8 cellular contexts compared by ENCODE assay signal in genomic region chr16:68843482-68844210, GRCh38.
DNase-seq lines count a peak whose midpoint lies in the region; ATAC-seq lines count a peak whose summit lies in the region.

Gene TANGO6 (plus strand): TSS chr16:68843531. CDS start chr16:68843618, 87 bp downstream.

- peaks cover 7% of the 10 kb centered on the region for H3K36me3 Mint-ChIP-seq in central memory CD8-positive, alpha-beta T cell (ENCODE audit: insufficient read depth)

- DNase-seq in AG08396 (ENCODE audit: low spot score) (peak; percentile 91), NCI-H345 treated with DMSO at 0.1 percent for 48 hours (lab: John Stamatoyannopoulos, UW; ENCODE audit: unreplicated experiment) (peak; percentile 68), islet precursor cell (peak; percentile 93)
- DNase-seq in activated CD4-positive, CD25-positive, alpha-beta regulatory T cell (lab: John Stamatoyannopoulos, UW), result peak; percentile 77 to 88 (median 84)
- DNase-seq in central memory CD8-positive, alpha-beta T cell (ENCODE audit: low spot score in 2 of 2), result peak; percentile 85 to 89
- DNase-seq in stimulated activated CD4-positive, alpha-beta T cell treated with anti-CD3 and anti-CD28 coated beads, Interleukin-15, amount 100 ng/mL, for 1 hour (ENCODE audit: low read depth in 1 of 2, low spot score in 1 of 2), result peak; percentile 83 to 95

- H3K9me3 Mint-ChIP-seq in central memory CD8-positive, alpha-beta T cell, result no peaks in the 10 kb centered on the region

- H3K27ac Mint-ChIP-seq in central memory CD8-positive, alpha-beta T cell (ENCODE audit: low read depth), result peak within 1 kb of the TSS; percentile 91

- H3K27me3 Mint-ChIP-seq in central memory CD8-positive, alpha-beta T cell, result no peaks in the 10 kb centered on the region

- ATAC-seq in GM18909 (IDR thresholded peaks at IDR 0.05; ENCODE audit: poor library complexity, unreplicated experiment), result peak; percentile 85
- peak; percentile 87 for ATAC-seq in HG03175 (IDR thresholded peaks at IDR 0.05; ENCODE audit: unreplicated experiment)
- ATAC-seq in central memory CD8-positive, alpha-beta T cell (replicated peaks; ENCODE audit: extremely low read depth, poor library complexity, severe bottlenecking), result peak; percentile 96

- peaks cover 29% of the 10 kb centered on the region for H3K4me1 Mint-ChIP-seq in central memory CD8-positive, alpha-beta T cell

- H3K4me3 Mint-ChIP-seq in central memory CD8-positive, alpha-beta T cell, result peak within 1 kb of the TSS; percentile 92

Comparison
In these comparisons a context has a peak if more than half of its experiments do, and no peak if none do; other contexts are left out.
1. Peak in every context shown above with its lines: DNase-seq and ATAC-seq.